13 cellular contexts compared by ENCODE assay signal in genomic region chr4:149887091-149887490, GRCh38.
"Had no signal": no experiment of that assay in that cellular context is flagged by ENCODE, and none has a peak within 500 bp of the region (broad histone marks: within the 10 kb centered on the region; RNA-seq: fewer than 3 reads in every experiment).

No MANE protein-coding gene starts in this region.

- H3K27ac ChIP-seq: ascending aorta, cardiac muscle cell, sigmoid colon, thyroid gland had no signal

- ATAC-seq: activated CD4-positive, CD25-positive, alpha-beta regulatory T cell treated with anti-CD3 and anti-CD28 coated beads, Interleukin-2, amount 50 U/mL, for 24 hours; activated naive CD8-positive, alpha-beta T cell treated with anti-CD3 and anti-CD28 coated beads, Interleukin-2, amount 50 U/mL, for 24 hours; stimulated activated memory B cell treated with anti-CD40 and anti-IgM and Interleukin-4, amounts not matched to agents 10 μg/mL and 1 μg/mL and 100 μg/mL, for 72 hours had no signal

- H3K4me3 ChIP-seq: ascending aorta, cardiac muscle cell, sigmoid colon, thyroid gland had no signal

- H3K9me3 ChIP-seq: ascending aorta, sigmoid colon, thyroid gland had no signal

- H3K36me3 ChIP-seq: ascending aorta, cardiac muscle cell, sigmoid colon, thyroid gland had no signal

- DNase-seq: activated naive CD4-positive, alpha-beta T cell treated with anti-CD3 and anti-CD28 coated beads for 36 hours; activated naive CD8-positive, alpha-beta T cell treated with anti-CD3 and anti-CD28 coated beads, Interleukin-2, amount 50 U/mL, for 24 hours; activated T-cell treated with anti-CD3 and anti-CD28 coated beads for 4 hours; glutamatergic neuron; nephron progenitor cell; occipital lobe; sigmoid colon; T-helper 9 cell; thyroid gland had no signal

- H3K4me1 ChIP-seq: ascending aorta, thyroid gland had no signal

- H3K27me3 ChIP-seq: ascending aorta, cardiac muscle cell, sigmoid colon, thyroid gland had no signal
